15 cellular contexts compared by ENCODE assay signal in genomic region chr16:4604401-4604800, GRCh38. TPM values are rescaled to one million over a fixed set of nuclear protein-coding genes. Genes with fewer than 3 reads are reported as not detected.
DNase-seq lines count a peak whose midpoint lies in the region; ATAC-seq and TF ChIP-seq lines count a peak whose summit lies in the region.
"Had no signal": no experiment of that assay in that cellular context is flagged by ENCODE, and none has a peak within 500 bp of the region (broad histone marks: within the 10 kb centered on the region; RNA-seq: fewer than 3 reads in every experiment).

No MANE protein-coding gene starts in this region.

- no peak for TF ChIP-seq CTCF in spleen (IDR thresholded peaks at IDR 0.05 in 8 of 11, conservative IDR thresholded peaks at IDR 0.05 in 3 of 11)
- TF ChIP-seq CTCF in OCI-LY7 (conservative IDR thresholded peaks at IDR 0.05; ENCODE audit: low read length): no peak
- TF ChIP-seq CTCF in GM20000 (IDR thresholded peaks at IDR 0.05; ENCODE audit: extremely low read depth, missing control alignments): no peak

- H3K9me2 ChIP-seq in OCI-LY7 (ENCODE audit: insufficient read depth, low read length): no peaks in the 10 kb centered on the region

- H3K79me2 ChIP-seq in OCI-LY7 (ENCODE audit: insufficient read depth, low read depth, low read length): no peaks in the 10 kb centered on the region

- H3K4me3 ChIP-seq in BLaER1 treated with 17β-estradiol and CSF1 and Interleukin-3, amounts not matched to agents 10 nM and 100 nM: no peak overlapping the region
- H3K4me3 ChIP-seq in H7 (ENCODE audit: insufficient read depth, low read depth, low read length): no peak overlapping the region
- no peak overlapping the region for H3K4me3 ChIP-seq in spleen
- no peak overlapping the region for H3K4me3 ChIP-seq in OCI-LY7 (ENCODE audit: low read depth, low read length, poor library complexity, severe bottlenecking)

- no peak overlapping the region for H3K27ac Mint-ChIP-seq in activated CD4-positive, alpha-beta memory T cell treated with anti-CD3 and anti-CD28 coated beads, Interleukin-2, amount 10 ng/mL, durations not matched to agents 7 days and 5 days
- H3K27ac Mint-ChIP-seq: B cell; CD4-positive, alpha-beta T cell had no signal

- CTCF ChIA-PET in activated CD4-positive, alpha-beta memory T cell treated with anti-CD3 and anti-CD28 coated beads, Interleukin-2, amount 10 ng/mL, durations not matched to agents 7 days and 5 days (lab: Charles Lee): no interaction called here
- CTCF ChIA-PET in OCI-LY7 (lab: Charles Lee; ENCODE audit: unreplicated experiment): no interaction called here

- intact Hi-C loops in spleen (cut with DNase I; ENCODE audit: low total_unique reads) (no loop called here), OCI-LY7 (cut with micrococcal nuclease; ENCODE audit: unreplicated experiment) (no loop called here)

- H3K4me1 ChIP-seq in BLaER1 treated with 17β-estradiol and CSF1 and Interleukin-3, amounts not matched to agents 10 nM and 100 nM: peaks cover 7 to 49% (median 38%) of the 10 kb centered on the region in 10 experiments; a peak in 18 of 20 replicates
- H3K4me1 ChIP-seq in spleen (peaks cover 0 to 9% (median 3%) of the 10 kb centered on the region in 6 donors), OCI-LY7 (ENCODE audit: insufficient read depth, low read length, poor library complexity, severe bottlenecking) (no peaks in the 10 kb centered on the region)
- H3K4me1 ChIP-seq: Caco-2 had no signal

- no TSS peak for BruUV-seq in OCI-LY7 (replicated peaks; lab: Mats Ljungman, UMichigan)

- WGBS in spleen, 5 donors: 76 to 85% (median 81%) methylated on average over 9 to 15 of the region's 15 CpGs

- ATAC-seq in SK-N-SH treated with all-trans-retinoic acid at 6 μM for 48 hours: peak; percentile 8; the same call in 2 of the 3 replicates

- DNase-seq in H7 (peak; percentile 68), spleen (peak; percentile 59), OCI-LY7 (ENCODE audit: low spot score) (no peak), GM20000 (ENCODE audit: low spot score) (no peak)
- no peak for DNase-seq in activated CD4-positive, alpha-beta memory T cell treated with anti-CD3 and anti-CD28 coated beads, Interleukin-2, amount 10 ng/mL, durations not matched to agents 7 days and 5 days
- DNase-seq: Caco-2; CD4-positive, alpha-beta T cell; GOT3; H9 had no signal

- peak overlapping the region in 8 of 11 experiments; percentile 14 to 44 (median 28); a peak in 11 of 22 replicates for H3K4me2 ChIP-seq in BLaER1 treated with 17β-estradiol and CSF1 and Interleukin-3, amounts not matched to agents 10 nM and 100 nM
- H3K4me2 ChIP-seq in OCI-LY7 (ENCODE audit: low read length): no peak overlapping the region

- no peak overlapping the region for H3K9ac ChIP-seq in BLaER1 treated with 17β-estradiol and CSF1 and Interleukin-3, amounts not matched to agents 10 nM and 100 nM

- H3K36me3 Mint-ChIP-seq in activated CD4-positive, alpha-beta memory T cell treated with anti-CD3 and anti-CD28 coated beads, Interleukin-2, amount 10 ng/mL, durations not matched to agents 7 days and 5 days (ENCODE audit: low read depth): no peaks in the 10 kb centered on the region

- H3K4me1 Mint-ChIP-seq in activated CD4-positive, alpha-beta memory T cell treated with anti-CD3 and anti-CD28 coated beads, Interleukin-2, amount 10 ng/mL, durations not matched to agents 7 days and 5 days: no peaks in the 10 kb centered on the region
- H3K4me1 Mint-ChIP-seq: B cell had no signal

- POLR2A ChIA-PET in activated CD4-positive, alpha-beta memory T cell treated with anti-CD3 and anti-CD28 coated beads, Interleukin-2, amount 10 ng/mL, durations not matched to agents 7 days and 5 days (lab: Charles Lee): no interaction called here
- POLR2A ChIA-PET in OCI-LY7 (lab: Charles Lee): no interaction called here

- no peaks in the 10 kb centered on the region for H3K9me3 ChIP-seq in BLaER1 treated with 17β-estradiol and CSF1 and Interleukin-3, amounts not matched to agents 10 nM and 100 nM (replicated peaks in 1 of 11)
- H3K9me3 ChIP-seq in spleen: no peaks in the 10 kb centered on the region
- no peaks in the 10 kb centered on the region for H3K9me3 ChIP-seq in OCI-LY7 (ENCODE audit: low read length)
- H3K9me3 ChIP-seq: Caco-2 had no signal

- no peak overlapping the region for H2AFZ ChIP-seq in OCI-LY7 (ENCODE audit: low read length)

- peaks cover under 1 to 58% (median 29%) of the 10 kb centered on the region in 11 experiments; a peak in 18 of 22 replicates for H4K20me1 ChIP-seq in BLaER1 treated with 17β-estradiol and CSF1 and Interleukin-3, amounts not matched to agents 10 nM and 100 nM
- H4K20me1 ChIP-seq in OCI-LY7 (ENCODE audit: insufficient read depth, low read length): no peaks in the 10 kb centered on the region

- H3K27me3 ChIP-seq in BLaER1 treated with 17β-estradiol and CSF1 and Interleukin-3, amounts not matched to agents 10 nM and 100 nM: peaks cover 0 to 19% (median 10%) of the 10 kb centered on the region in 11 experiments; a peak in 10 of 22 replicates
- H3K27me3 ChIP-seq in H7 (ENCODE audit: control insufficient read depth, insufficient read depth, low read length) (no peaks in the 10 kb centered on the region), spleen (replicated peaks in 1 of 7) (peaks cover 0 to 17% (median 0%) of the 10 kb centered on the region in 7 donors)

- H3K4me3 Mint-ChIP-seq in activated CD4-positive, alpha-beta memory T cell treated with anti-CD3 and anti-CD28 coated beads, Interleukin-2, amount 10 ng/mL, durations not matched to agents 7 days and 5 days: no peak overlapping the region
- H3K4me3 Mint-ChIP-seq: B cell; CD4-positive, alpha-beta T cell; H9 had no signal

- no peak overlapping the region for H3K27ac ChIP-seq in BLaER1 treated with 17β-estradiol and CSF1 and Interleukin-3, amounts not matched to agents 10 nM and 100 nM
- H3K27ac ChIP-seq in spleen (no peak overlapping the region), OCI-LY7 (ENCODE audit: low read depth, low read length, poor library complexity, severe bottlenecking) (no peak overlapping the region)
- H3K27ac ChIP-seq: C4-2B had no signal

- peaks cover 3% of the 10 kb centered on the region for H3K27me3 Mint-ChIP-seq in activated CD4-positive, alpha-beta memory T cell treated with anti-CD3 and anti-CD28 coated beads, Interleukin-2, amount 10 ng/mL, durations not matched to agents 7 days and 5 days
- H3K27me3 Mint-ChIP-seq: B cell; CD4-positive, alpha-beta T cell had no signal

- no peak for TF ChIP-seq POLR2A in spleen (IDR thresholded peaks at IDR 0.05)

- peaks cover 15 to 29% (median 20%) of the 10 kb centered on the region in 11 experiments; a peak in 21 of 22 replicates for H3K36me3 ChIP-seq in BLaER1 treated with 17β-estradiol and CSF1 and Interleukin-3, amounts not matched to agents 10 nM and 100 nM
- H3K36me3 ChIP-seq in H7 (replicated peaks; ENCODE audit: control insufficient read depth, insufficient read depth, low read length): no peaks in the 10 kb centered on the region; the same call in none of the 2 replicates
- peaks cover 0 to 28% (median 21%) of the 10 kb centered on the region in 6 donors for H3K36me3 ChIP-seq in spleen
- no peaks in the 10 kb centered on the region for H3K36me3 ChIP-seq in OCI-LY7 (ENCODE audit: insufficient read depth, low read length)

- no peaks in the 10 kb centered on the region for H3K9me3 Mint-ChIP-seq in activated CD4-positive, alpha-beta memory T cell treated with anti-CD3 and anti-CD28 coated beads, Interleukin-2, amount 10 ng/mL, durations not matched to agents 7 days and 5 days
- H3K9me3 Mint-ChIP-seq: CD4-positive, alpha-beta T cell; H9 had no signal

TF ChIP-seq in SK-N-SH treated with all-trans-retinoic acid at 6 μM for 48 hours, 23 proteins besides CTCF, POLR2A, EP300 and RAD21 (continues in another document):
- TF ChIP-seq ZFP30 (CRISPR knock-in tag; IDR thresholded peaks at IDR 0.05): no peak
- TF ChIP-seq BACH2 (CRISPR knock-in tag; IDR thresholded peaks at IDR 0.05; ENCODE audit: borderline replicate concordance): no peak
- TF ChIP-seq TCF4 (CRISPR knock-in tag; IDR thresholded peaks at IDR 0.05; ENCODE audit: borderline replicate concordance): no peak
- TF ChIP-seq ZNF565 (CRISPR knock-in tag; conservative IDR thresholded peaks at IDR 0.05; ENCODE audit: low read depth): no peak
- TF ChIP-seq RARB (CRISPR knock-in tag; IDR thresholded peaks at IDR 0.05): no peak

RNA-seq across cellular contexts. Expression of gene UBALD1, which starts 10.3 kb away (rescaled TPM):
- 21.4 and 26.8 TPM in 2 replicates for total RNA-seq in H7 (2014; rRNA removed; shearing (Covaris generic))
- total RNA-seq in spleen (10 to 100 TPM; 10.0 to 29.2 (median 20.2) TPM), OCI-LY7 (2022) (34.1 and 34.9 TPM in 2 replicates)
- polyA plus RNA-seq in spleen: 10 to 100 TPM; 12.6 to 33.6 (median 13.6) TPM
- total RNA-seq in activated CD4-positive, alpha-beta memory T cell treated with anti-CD3 and anti-CD28 coated beads, Interleukin-2, amount 10 ng/mL, durations not matched to agents 7 days and 5 days: 10 to 100 TPM; 15.9 to 19.3 TPM
- 11.1 and 12.6 TPM in 2 replicates for total RNA-seq in OCI-LY7 (2014; rRNA removed; shearing (Covaris generic))

RNA-seq across cellular contexts. Expression of gene MGRN1, which starts 20.2 kb away (rescaled TPM):
- total RNA-seq in H7 (2014; rRNA removed; shearing (Covaris generic)): 35.6 and 42.8 TPM in 2 replicates
- total RNA-seq in spleen (100 to 1,000 TPM in 1 of 7 donors, 10 to 100 TPM in 6; 65.6 to 132 (median 83.6) TPM), OCI-LY7 (2022) (43.1 and 45.4 TPM in 2 replicates)
- polyA plus RNA-seq in spleen: 10 to 100 TPM in 1 of 3 donors, 1 to 10 TPM in 2; 7.6 to 26.9 (median 8.8) TPM
- total RNA-seq in activated CD4-positive, alpha-beta memory T cell treated with anti-CD3 and anti-CD28 coated beads, Interleukin-2, amount 10 ng/mL, durations not matched to agents 7 days and 5 days: 10 to 100 TPM; 71.8 to 73.3 TPM
- 14.1 and 14.3 TPM in 2 replicates for total RNA-seq in OCI-LY7 (2014; rRNA removed; shearing (Covaris generic))

RNA-seq across cellular contexts. Expression of gene C16orf96, which starts 48.3 kb away (rescaled TPM):
- 0.38 and 0.41 TPM in 2 replicates for total RNA-seq in H7 (2014; rRNA removed; shearing (Covaris generic))
- total RNA-seq in spleen (under 1 TPM; 0.17 to 0.33 (median 0.23) TPM), OCI-LY7 (2022) (0.27 and 0.37 TPM in 2 replicates)
- polyA plus RNA-seq in spleen: under 1 TPM; 0.06 to 0.07 (median 0.06) TPM
- total RNA-seq in activated CD4-positive, alpha-beta memory T cell treated with anti-CD3 and anti-CD28 coated beads, Interleukin-2, amount 10 ng/mL, durations not matched to agents 7 days and 5 days: under 1 TPM in 1 of 2 experiments, not detected in 1; 0.05 TPM
- 0.08 and 0.13 TPM in 2 replicates for total RNA-seq in OCI-LY7 (2014; rRNA removed; shearing (Covaris generic))
- total RNA-seq: A172, HT-29 had no signal

Comparison
In these comparisons a context has a peak if more than half of its experiments do, and no peak if none do; other contexts are left out.
1. DNase-seq: peak in H7 (single experiment) and spleen (single experiment); none in activated CD4-positive, alpha-beta memory T cell treated with anti-CD3 and anti-CD28 coated beads, Interleukin-2, amount 10 ng/mL, durations not matched to agents 7 days and 5 days (single experiment), OCI-LY7 (single experiment) and GM20000 (single experiment).